ENCODE assay signal across 30 cellular contexts in genomic region chr16:31440511-31441184, GRCh38. TPM values are rescaled to one million over a fixed set of nuclear protein-coding genes. Genes with fewer than 3 reads are reported as not detected.
A peak's percentile ranks its signal among the peaks of the same experiment; 100 is the strongest.
DNase-seq lines count a peak whose midpoint lies in the region; ATAC-seq, FAIRE-seq and TF ChIP-seq lines count a peak whose summit lies in the region.
"Had no signal": no experiment of that assay in that cellular context is flagged by ENCODE, and none has a peak within 500 bp of the region (broad histone marks: within the 10 kb centered on the region; RNA-seq: fewer than 3 reads in every experiment).

No MANE protein-coding gene starts in this region.

- no peaks in the 10 kb centered on the region for H3K36me3 Mint-ChIP-seq in CD4-positive, alpha-beta T cell (ENCODE audit: low read depth)
- H3K36me3 Mint-ChIP-seq in HFFc6 (ENCODE audit: low read depth) (no peaks in the 10 kb centered on the region), osteocyte (ENCODE audit: unreplicated experiment) (no peaks in the 10 kb centered on the region)
- peaks cover 0 to 2% (median 0%) of the 10 kb centered on the region in 3 donors for H3K36me3 Mint-ChIP-seq in CD8-positive, alpha-beta memory T cell
- H3K36me3 Mint-ChIP-seq in activated T-helper 1 cell treated with anti-CD3 and anti-CD28 coated beads, Interleukin-12 subunit alpha, Interleukin-12 subunit beta, Interleukin-2, Interleukin-4 antibody, amounts not matched to agents 30 ng/mL and 10 ng/mL and 1 ng/mL, durations not matched to agents 14 hours and 24 hours and 36 hours (ENCODE audit: low read depth), result no peaks in the 10 kb centered on the region
- H3K36me3 Mint-ChIP-seq: naive thymus-derived CD4-positive, alpha-beta T cell; stimulated activated naive B cell treated with anti-CD40 and anti-IgM and Interleukin-4, amounts not matched to agents 10 μg/mL and 1 μg/mL and 100 μg/mL, for 72 hours had no signal

- TF ChIP-seq POLR2A in endothelial cell of umbilical vein (IDR thresholded peaks at IDR 0.05; ENCODE audit: low read depth, low read length), result no peak

- no peak overlapping the region for H3K4me2 ChIP-seq in endothelial cell of umbilical vein (ENCODE audit: insufficient read depth, low read length)

- H3K27ac Mint-ChIP-seq in CD4-positive, alpha-beta T cell, result no peak overlapping the region
- no peak overlapping the region for H3K27ac Mint-ChIP-seq in HFFc6
- H3K27ac Mint-ChIP-seq in osteocyte (ENCODE audit: unreplicated experiment), result no peak overlapping the region
- H3K27ac Mint-ChIP-seq in CD8-positive, alpha-beta memory T cell, result peak overlapping the region in 1 of 8 donors; percentile 2
- H3K27ac Mint-ChIP-seq in activated T-helper 1 cell treated with anti-CD3 and anti-CD28 coated beads, Interleukin-12 subunit alpha, Interleukin-12 subunit beta, Interleukin-2, Interleukin-4 antibody, amounts not matched to agents 30 ng/mL and 10 ng/mL and 1 ng/mL, durations not matched to agents 14 hours and 24 hours and 36 hours, result no peak overlapping the region
- H3K27ac Mint-ChIP-seq: activated CD4-positive, alpha-beta memory T cell treated with anti-CD3 and anti-CD28 coated beads, Interleukin-2, amount 10 ng/mL, durations not matched to agents 7 days and 5 days; CD4-positive, alpha-beta memory T cell; stimulated activated naive B cell treated with anti-CD40 and anti-IgM and Interleukin-4, amounts not matched to agents 10 μg/mL and 1 μg/mL and 100 μg/mL, for 72 hours had no signal

- CTCF ChIA-PET in CD4-positive, alpha-beta T cell (lab: Charles Lee), result interaction anchor here (0.9 to 1.2 kb wide), 2 partner anchors 15 to 299 kb away, joined by 3 read pairs; no protein-coding TSS in a partner anchor
- CTCF ChIA-PET in endothelial cell of umbilical vein (lab: Charles Lee), result interaction anchor here (1.2 to 2.4 kb wide), 3 partner anchors 10 to 456 kb away, joined by 3 to 7 read pairs (median 6); no protein-coding TSS in a partner anchor
- CTCF ChIA-PET in CD8-positive, alpha-beta memory T cell (lab: Charles Lee), result interaction anchor here (1.6 to 3.3 kb wide), 3 partner anchors 9 to 458 kb away, joined by 3 to 17 read pairs (median 3); no protein-coding TSS in a partner anchor

- POLR2A ChIA-PET in CD4-positive, alpha-beta T cell (lab: Charles Lee), result no interaction called here
- POLR2A ChIA-PET in endothelial cell of umbilical vein (lab: Charles Lee), result no interaction called here
- POLR2A ChIA-PET in CD8-positive, alpha-beta memory T cell (lab: Charles Lee), result no interaction called here

- intact Hi-C loops in CD4-positive, alpha-beta T cell (cut with DNase I, micrococcal nuclease), result loop anchor here (5.0 to 10.0 kb wide), 2 partner anchors 236 to 238 kb away; partner anchors contain the start of gene PYCARD (in 2 of the 2)
- intact Hi-C loops in endothelial cell of umbilical vein (cut with micrococcal nuclease), result loop anchor here (1.0 to 5.0 kb wide), 3 partner anchors 257 to 427 kb away; partner anchors contain the start of gene KAT8
- intact Hi-C loops in activated T-helper 1 cell treated with anti-CD3 and anti-CD28 coated beads, Interleukin-12 subunit alpha, Interleukin-12 subunit beta, Interleukin-2, Interleukin-4 antibody, amounts not matched to agents 30 ng/mL and 10 ng/mL and 1 ng/mL, durations not matched to agents 14 hours and 24 hours and 36 hours (cut with micrococcal nuclease), result loop anchor here (5.0 to 10.0 kb wide), 5 partner anchors 223 to 486 kb away; partner anchors contain the start of genes KAT8, PYDC1, SETD1A and VKORC1
- intact Hi-C loops in ascending aorta (cut with DNase I), result loop anchor here (5.0 to 10.0 kb wide), 2 partner anchors 258 to 346 kb away; partner anchors contain the start of genes FUS and VKORC1

- no peaks in the 10 kb centered on the region for H3K9me3 Mint-ChIP-seq in CD4-positive, alpha-beta T cell
- H3K9me3 Mint-ChIP-seq in HFFc6 (no peaks in the 10 kb centered on the region), osteocyte (ENCODE audit: unreplicated experiment) (no peaks in the 10 kb centered on the region)
- H3K9me3 Mint-ChIP-seq in CD8-positive, alpha-beta memory T cell, result no peaks in the 10 kb centered on the region
- no peaks in the 10 kb centered on the region for H3K9me3 Mint-ChIP-seq in activated T-helper 1 cell treated with anti-CD3 and anti-CD28 coated beads, Interleukin-12 subunit alpha, Interleukin-12 subunit beta, Interleukin-2, Interleukin-4 antibody, amounts not matched to agents 30 ng/mL and 10 ng/mL and 1 ng/mL, durations not matched to agents 14 hours and 24 hours and 36 hours
- H3K9me3 Mint-ChIP-seq: activated CD4-positive, alpha-beta memory T cell treated with anti-CD3 and anti-CD28 coated beads, Interleukin-2, amount 10 ng/mL, durations not matched to agents 7 days and 5 days; CD4-positive, alpha-beta memory T cell; naive thymus-derived CD4-positive, alpha-beta T cell; stimulated activated naive B cell treated with anti-CD40 and anti-IgM and Interleukin-4, amounts not matched to agents 10 μg/mL and 1 μg/mL and 100 μg/mL, for 72 hours had no signal

- no peaks in the 10 kb centered on the region for H3K27me3 Mint-ChIP-seq in CD4-positive, alpha-beta T cell
- peaks cover 9% of the 10 kb centered on the region; the same call in 1 of the 2 replicates for H3K27me3 Mint-ChIP-seq in HFFc6 (ENCODE audit: insufficient read depth)
- no peaks in the 10 kb centered on the region for H3K27me3 Mint-ChIP-seq in osteocyte (ENCODE audit: unreplicated experiment)
- H3K27me3 Mint-ChIP-seq in CD8-positive, alpha-beta memory T cell, result peaks cover 0 to 3% of the 10 kb centered on the region in 2 donors
- H3K27me3 Mint-ChIP-seq in activated T-helper 1 cell treated with anti-CD3 and anti-CD28 coated beads, Interleukin-12 subunit alpha, Interleukin-12 subunit beta, Interleukin-2, Interleukin-4 antibody, amounts not matched to agents 30 ng/mL and 10 ng/mL and 1 ng/mL, durations not matched to agents 14 hours and 24 hours and 36 hours (ENCODE audit: insufficient read depth), result peaks cover 9% of the 10 kb centered on the region
- H3K27me3 Mint-ChIP-seq: activated CD4-positive, alpha-beta memory T cell treated with anti-CD3 and anti-CD28 coated beads, Interleukin-2, amount 10 ng/mL, durations not matched to agents 7 days and 5 days had no signal

- peaks cover 10% of the 10 kb centered on the region for H3K4me1 Mint-ChIP-seq in CD4-positive, alpha-beta T cell (ENCODE audit: low read depth)
- H3K4me1 Mint-ChIP-seq in HFFc6 (ENCODE audit: low read depth) (peaks cover 23% of the 10 kb centered on the region), osteocyte (ENCODE audit: unreplicated experiment) (peaks cover 10% of the 10 kb centered on the region)
- peaks cover 12 to 19% (median 18%) of the 10 kb centered on the region in 3 donors for H3K4me1 Mint-ChIP-seq in CD8-positive, alpha-beta memory T cell
- peaks cover 19% of the 10 kb centered on the region for H3K4me1 Mint-ChIP-seq in activated T-helper 1 cell treated with anti-CD3 and anti-CD28 coated beads, Interleukin-12 subunit alpha, Interleukin-12 subunit beta, Interleukin-2, Interleukin-4 antibody, amounts not matched to agents 30 ng/mL and 10 ng/mL and 1 ng/mL, durations not matched to agents 14 hours and 24 hours and 36 hours (ENCODE audit: low read depth)

- no peak overlapping the region for H3K9ac ChIP-seq in endothelial cell of umbilical vein (replicated peaks; ENCODE audit: extremely low read depth, insufficient read depth, low read length)
- H3K9ac ChIP-seq: parathyroid adenoma had no signal

- BruUV-seq in endothelial cell of umbilical vein (replicated peaks; lab: Mats Ljungman, UMichigan), result no TSS peak

- H3K79me2 ChIP-seq in endothelial cell of umbilical vein (ENCODE audit: control insufficient read depth, insufficient read depth, low read length), result no peaks in the 10 kb centered on the region

- H3K9me3 ChIP-seq in CD4-positive, alpha-beta T cell (ENCODE audit: control insufficient read depth, low read length), result no peaks in the 10 kb centered on the region
- H3K9me3 ChIP-seq in endothelial cell of umbilical vein (replicated peaks; ENCODE audit: control insufficient read depth, insufficient read depth, low read length) (no peaks in the 10 kb centered on the region), ascending aorta (no peaks in the 10 kb centered on the region)
- no peaks in the 10 kb centered on the region for H3K9me3 ChIP-seq in CD8-positive, alpha-beta memory T cell (ENCODE audit: low read length)
- H3K9me3 ChIP-seq: thyroid gland had no signal

- no peaks in the 10 kb centered on the region for H3K4me1 ChIP-seq in endothelial cell of umbilical vein (ENCODE audit: control insufficient read depth, extremely low read depth, insufficient read depth, low read length)
- H3K4me1 ChIP-seq in CD8-positive, alpha-beta memory T cell (ENCODE audit: insufficient read depth, low read length), result no peaks in the 10 kb centered on the region
- H3K4me1 ChIP-seq in ascending aorta, result no peaks in the 10 kb centered on the region
- H3K4me1 ChIP-seq: parathyroid adenoma had no signal

- no peaks in the 10 kb centered on the region for H4K20me1 ChIP-seq in endothelial cell of umbilical vein (replicated peaks; ENCODE audit: control insufficient read depth, extremely low read depth, insufficient read depth, low read length)

- no peaks in the 10 kb centered on the region for H3K9me1 ChIP-seq in endothelial cell of umbilical vein (replicated peaks; ENCODE audit: control insufficient read depth, extremely low read depth, insufficient read depth, low read length)

- no peak for TF ChIP-seq CTCF in CD4-positive, alpha-beta T cell (IDR thresholded peaks at IDR 0.05)
- TF ChIP-seq CTCF in HFFc6 (IDR thresholded peaks at IDR 0.05) (no peak), endothelial cell of umbilical vein (IDR thresholded peaks at IDR 0.05; ENCODE audit: extremely low read depth in 1 of 2, insufficient read depth in 1 of 2, low read depth in 1 of 2, low read length in 2 of 2) (no peak), osteocyte (IDR thresholded peaks at IDR 0.05) (no peak), ascending aorta (IDR thresholded peaks at IDR 0.05) (no peak)

- peak overlapping the region; percentile 1 for H3K4me3 Mint-ChIP-seq in CD4-positive, alpha-beta T cell
- H3K4me3 Mint-ChIP-seq in HFFc6 (no peak overlapping the region), osteocyte (ENCODE audit: unreplicated experiment) (peak overlapping the region; percentile 69)
- peak overlapping the region in 3 of 7 donors; percentile 34 to 84 (median 40) for H3K4me3 Mint-ChIP-seq in CD8-positive, alpha-beta memory T cell
- H3K4me3 Mint-ChIP-seq in activated T-helper 1 cell treated with anti-CD3 and anti-CD28 coated beads, Interleukin-12 subunit alpha, Interleukin-12 subunit beta, Interleukin-2, Interleukin-4 antibody, amounts not matched to agents 30 ng/mL and 10 ng/mL and 1 ng/mL, durations not matched to agents 14 hours and 24 hours and 36 hours, result no peak overlapping the region
- H3K4me3 Mint-ChIP-seq: activated CD4-positive, alpha-beta memory T cell treated with anti-CD3 and anti-CD28 coated beads, Interleukin-2, amount 10 ng/mL, durations not matched to agents 7 days and 5 days had no signal

- ATAC-seq in CD4-positive, alpha-beta T cell (ENCODE audit: poor library complexity), result no peak
- ATAC-seq: activated CD4-positive, CD25-positive, alpha-beta regulatory T cell treated with anti-CD3 and anti-CD28 coated beads, Interleukin-2, amount 50 U/mL, for 24 hours; esophagus mucosa; left cardiac atrium; naive thymus-derived CD4-positive, alpha-beta T cell; stimulated activated naive B cell treated with anti-CD40 and anti-IgM and Interleukin-4, amounts not matched to agents 10 μg/mL and 1 μg/mL and 100 μg/mL, for 72 hours had no signal

- H3K4me3 ChIP-seq in endothelial cell of umbilical vein (replicated peaks in 1 of 3; ENCODE audit: insufficient read depth in 1 of 3, low read depth in 1 of 3, low read length in 3 of 3) (no peak overlapping the region), ascending aorta (no peak overlapping the region)
- no peak overlapping the region for H3K4me3 ChIP-seq in CD8-positive, alpha-beta memory T cell (ENCODE audit: low read length)
- H3K4me3 ChIP-seq: skin epidermis, thyroid gland had no signal

- H3K27me3 ChIP-seq in CD4-positive, alpha-beta T cell (ENCODE audit: control insufficient read depth, insufficient read depth, low read length), result no peaks in the 10 kb centered on the region
- H3K27me3 ChIP-seq in endothelial cell of umbilical vein (ENCODE audit: control insufficient read depth in 2 of 2, insufficient read depth in 2 of 2, low read length in 2 of 2), result peaks cover 3 to 11% of the 10 kb centered on the region in 2 experiments
- H3K27me3 ChIP-seq in CD8-positive, alpha-beta memory T cell (ENCODE audit: insufficient read depth, low read length, poor library complexity, severe bottlenecking), result no peaks in the 10 kb centered on the region
- H3K27me3 ChIP-seq in ascending aorta, result no peaks in the 10 kb centered on the region
- H3K27me3 ChIP-seq: thyroid gland had no signal

- H2AFZ ChIP-seq in endothelial cell of umbilical vein (ENCODE audit: low read depth, low read length), result no peak overlapping the region
- H2AFZ ChIP-seq: parathyroid adenoma had no signal

- DNase-seq in CD4-positive, alpha-beta T cell, result no peak
- DNase-seq in HFFc6 (peak; percentile 18), endothelial cell of umbilical vein (ENCODE audit: low read depth, low spot score) (no peak), osteocyte (ENCODE audit: extremely low spot score, unreplicated experiment) (no peak), cerebellar cortex (ENCODE audit: low spot score) (no peak), ascending aorta (ENCODE audit: low spot score in 2 of 2) (no peak)
- DNase-seq in CD8-positive, alpha-beta memory T cell, result no peak
- no peak for DNase-seq in activated T-helper 1 cell treated with anti-CD3 and anti-CD28 coated beads, Interleukin-12 subunit alpha, Interleukin-12 subunit beta, Interleukin-2, Interleukin-4 antibody, amounts not matched to agents 30 ng/mL and 10 ng/mL and 1 ng/mL, durations not matched to agents 14 hours and 24 hours and 36 hours (ENCODE audit: low spot score)
- DNase-seq: activated CD4-positive, alpha-beta memory T cell treated with anti-CD3 and anti-CD28 coated beads, Interleukin-2, amount 10 ng/mL, durations not matched to agents 7 days and 5 days; activated gamma-delta T cell treated with Interleukin-2 at 50 U/mL for 16 hours; amniotic stem cell; CD4-positive, alpha-beta memory T cell; GF-D8; glutamatergic neuron; HCEC 1CT; KG1; left cardiac atrium; mesendoderm; naive thymus-derived CD4-positive, alpha-beta T cell; NCI-H146; NCI-H2171 treated with DMSO at 0.1 percent for 48 hours; NCI-H526 treated with DMSO at 0.1 percent for 48 hours; stimulated activated naive B cell treated with anti-CD40 and anti-IgM and Interleukin-4, amounts not matched to agents 10 μg/mL and 1 μg/mL and 100 μg/mL, for 72 hours; thyroid gland had no signal

- peak; percentile 15 for FAIRE-seq in endothelial cell of umbilical vein (lab: Jason Lieb, UNC)

- no peak overlapping the region for H3K27ac ChIP-seq in CD4-positive, alpha-beta T cell (ENCODE audit: low read depth, low read length)
- H3K27ac ChIP-seq in endothelial cell of umbilical vein (ENCODE audit: insufficient read depth, low read depth, low read length) (no peak overlapping the region), ascending aorta (no peak overlapping the region)
- no peak overlapping the region for H3K27ac ChIP-seq in CD8-positive, alpha-beta memory T cell (ENCODE audit: low read depth, low read length)
- H3K27ac ChIP-seq: parathyroid adenoma, RWPE1, thyroid gland had no signal

- H3K36me3 ChIP-seq in endothelial cell of umbilical vein (ENCODE audit: control insufficient read depth in 2 of 2, extremely low read depth in 1 of 2, insufficient read depth in 2 of 2, low read length in 2 of 2) (no peaks in the 10 kb centered on the region), ascending aorta (no peaks in the 10 kb centered on the region)
- no peaks in the 10 kb centered on the region for H3K36me3 ChIP-seq in CD8-positive, alpha-beta memory T cell (ENCODE audit: insufficient read depth, low read length)
- H3K36me3 ChIP-seq: thyroid gland had no signal

- dilution Hi-C loops in endothelial cell of umbilical vein (cut with MboI; ENCODE audit: extremely low pct_ligation_motif_present, low sequenced_read_pairs), result no loop called here

RNA-seq across cellular contexts. Expression of gene ZNF843, which starts 1.9 kb away (rescaled TPM):
- under 1 TPM in 1 of 2 experiments, not detected in 1; 0.16 TPM for total RNA-seq in CD4-positive, alpha-beta T cell
- total RNA-seq in HFFc6 (2021; fragmentation: NEBNext Ultra II Directional; extraction: Animal tissue kit (Norgen Biotek cat#: 25700)), result under 1 TPM; 0.14 to 0.47 (median 0.23) TPM
- total RNA-seq in endothelial cell of umbilical vein (0.16 and 0.24 TPM in 2 replicates), osteocyte (2.9 and 3.2 TPM in 2 replicates), ascending aorta (11.7 TPM)
- 0.14 and 0.41 TPM in 2 replicates for polyA plus RNA-seq in endothelial cell of umbilical vein
- 0.10 and 0.16 TPM in 2 replicates for polyA plus RNA-seq in endothelial cell of umbilical vein (2011; cell fraction: cytosol; rRNA removed)
- polyA plus RNA-seq in endothelial cell of umbilical vein (2011; cell fraction: nucleus; rRNA removed), result 0.14 TPM in 1 of 2 replicates, not detected in the other
- 0.27 and 0.31 TPM in 2 replicates for polyA plus RNA-seq in endothelial cell of umbilical vein (2012)
- polyA minus RNA-seq in endothelial cell of umbilical vein, result 0.21 and 0.44 TPM in 2 replicates
- polyA minus RNA-seq in endothelial cell of umbilical vein (2011; cell fraction: cytosol; rRNA and poly(A)+ RNA removed), result not detected
- not detected in 2 replicates for polyA minus RNA-seq in endothelial cell of umbilical vein (2011; cell fraction: nucleus; rRNA and poly(A)+ RNA removed)
- total RNA-seq in CD8-positive, alpha-beta memory T cell, result under 1 TPM; 0.11 to 0.18 TPM
- polyA plus RNA-seq in CD8-positive, alpha-beta memory T cell, result 0.23 TPM
- total RNA-seq in activated T-helper 1 cell treated with anti-CD3 and anti-CD28 coated beads, Interleukin-12 subunit alpha, Interleukin-12 subunit beta, Interleukin-2, Interleukin-4 antibody, amounts not matched to agents 30 ng/mL and 10 ng/mL and 1 ng/mL, durations not matched to agents 14 hours and 24 hours and 36 hours, result 0.21 and 0.22 TPM in 2 replicates
- total RNA-seq: HT1080 had no signal
- polyA plus RNA-seq: CD4-positive, alpha-beta memory T cell had no signal

RNA-seq across cellular contexts. Expression of gene COX6A2, which starts 12.5 kb away (rescaled TPM):
- not detected for total RNA-seq in CD4-positive, alpha-beta T cell
- not detected for total RNA-seq in HFFc6 (2021; fragmentation: NEBNext Ultra II Directional; extraction: Animal tissue kit (Norgen Biotek cat#: 25700))
- total RNA-seq in endothelial cell of umbilical vein, result not detected in 2 replicates
- not detected in 2 replicates for polyA plus RNA-seq in endothelial cell of umbilical vein
- polyA plus RNA-seq in endothelial cell of umbilical vein (2011; cell fraction: cytosol; rRNA removed), result not detected in 2 replicates
- not detected in 2 replicates for polyA plus RNA-seq in endothelial cell of umbilical vein (2011; cell fraction: nucleus; rRNA removed)
- not detected in 2 replicates for polyA plus RNA-seq in endothelial cell of umbilical vein (2012)
- polyA minus RNA-seq in endothelial cell of umbilical vein, result not detected in 2 replicates
- polyA minus RNA-seq in endothelial cell of umbilical vein (2011; cell fraction: cytosol; rRNA and poly(A)+ RNA removed), result not detected
- not detected in 2 replicates for polyA minus RNA-seq in endothelial cell of umbilical vein (2011; cell fraction: nucleus; rRNA and poly(A)+ RNA removed)
- total RNA-seq in osteocyte, result not detected in 2 replicates
- not detected for total RNA-seq in CD8-positive, alpha-beta memory T cell
- polyA plus RNA-seq in CD8-positive, alpha-beta memory T cell, result not detected
- not detected in 2 replicates for total RNA-seq in activated T-helper 1 cell treated with anti-CD3 and anti-CD28 coated beads, Interleukin-12 subunit alpha, Interleukin-12 subunit beta, Interleukin-2, Interleukin-4 antibody, amounts not matched to agents 30 ng/mL and 10 ng/mL and 1 ng/mL, durations not matched to agents 14 hours and 24 hours and 36 hours
- not detected for total RNA-seq in ascending aorta
- total RNA-seq: activated CD4-positive, alpha-beta memory T cell treated with anti-CD3 and anti-CD28 coated beads, Interleukin-2, amount 10 ng/mL, durations not matched to agents 7 days and 5 days; CD4-positive, alpha-beta memory T cell; HT1080; naive thymus-derived CD4-positive, alpha-beta T cell; thyroid gland had no signal
- polyA plus RNA-seq: CD4-positive, alpha-beta memory T cell; naive thymus-derived CD4-positive, alpha-beta T cell had no signal

RNA-seq across cellular contexts. Expression of gene ARMC5, which starts 18.7 kb away (rescaled TPM):
- 10 to 100 TPM in 1 of 2 experiments, 1 to 10 TPM in 1; 8.5 to 10.8 TPM for total RNA-seq in CD4-positive, alpha-beta T cell
- total RNA-seq in HFFc6 (2021; fragmentation: NEBNext Ultra II Directional; extraction: Animal tissue kit (Norgen Biotek cat#: 25700)), result 10 to 100 TPM in 2 of 6 experiments, 1 to 10 TPM in 4; 7.6 to 11.8 (median 9.3) TPM
- total RNA-seq in endothelial cell of umbilical vein (17.3 and 17.9 TPM in 2 replicates), osteocyte (12.3 and 12.8 TPM in 2 replicates), ascending aorta (10.0 TPM)
- polyA plus RNA-seq in endothelial cell of umbilical vein, result 17.3 and 18.8 TPM in 2 replicates
- 6.8 and 11.3 TPM in 2 replicates for polyA plus RNA-seq in endothelial cell of umbilical vein (2011; cell fraction: cytosol; rRNA removed)
- 26.1 and 28.4 TPM in 2 replicates for polyA plus RNA-seq in endothelial cell of umbilical vein (2011; cell fraction: nucleus; rRNA removed)
- 8.8 and 10.3 TPM in 2 replicates for polyA plus RNA-seq in endothelial cell of umbilical vein (2012)
- polyA minus RNA-seq in endothelial cell of umbilical vein, result 9.6 and 13.0 TPM in 2 replicates
- polyA minus RNA-seq in endothelial cell of umbilical vein (2011; cell fraction: cytosol; rRNA and poly(A)+ RNA removed), result 7.6 TPM
- polyA minus RNA-seq in endothelial cell of umbilical vein (2011; cell fraction: nucleus; rRNA and poly(A)+ RNA removed), result 9.5 and 15.0 TPM in 2 replicates
- 10 to 100 TPM; 14.3 to 15.9 TPM for total RNA-seq in CD8-positive, alpha-beta memory T cell
- 9.8 TPM for polyA plus RNA-seq in CD8-positive, alpha-beta memory T cell
- 11.2 and 12.7 TPM in 2 replicates for total RNA-seq in activated T-helper 1 cell treated with anti-CD3 and anti-CD28 coated beads, Interleukin-12 subunit alpha, Interleukin-12 subunit beta, Interleukin-2, Interleukin-4 antibody, amounts not matched to agents 30 ng/mL and 10 ng/mL and 1 ng/mL, durations not matched to agents 14 hours and 24 hours and 36 hours

RNA-seq across cellular contexts. Expression of gene TGFB1I1, which starts 31.3 kb away (rescaled TPM):
- under 1 TPM; 0.36 to 0.42 TPM for total RNA-seq in CD4-positive, alpha-beta T cell
- total RNA-seq in HFFc6 (2021; fragmentation: NEBNext Ultra II Directional; extraction: Animal tissue kit (Norgen Biotek cat#: 25700)), result 100 to 1,000 TPM; 163 to 209 (median 191) TPM
- total RNA-seq in endothelial cell of umbilical vein (115 and 123 TPM in 2 replicates), osteocyte (112 and 120 TPM in 2 replicates), ascending aorta (325 TPM)
- polyA plus RNA-seq in endothelial cell of umbilical vein, result 73.3 and 73.7 TPM in 2 replicates
- polyA plus RNA-seq in endothelial cell of umbilical vein (2011; cell fraction: cytosol; rRNA removed), result 75.0 and 81.6 TPM in 2 replicates
- 141 and 151 TPM in 2 replicates for polyA plus RNA-seq in endothelial cell of umbilical vein (2011; cell fraction: nucleus; rRNA removed)
- 72.1 and 74.0 TPM in 2 replicates for polyA plus RNA-seq in endothelial cell of umbilical vein (2012)
- 27.0 and 31.3 TPM in 2 replicates for polyA minus RNA-seq in endothelial cell of umbilical vein
- 14.0 TPM for polyA minus RNA-seq in endothelial cell of umbilical vein (2011; cell fraction: cytosol; rRNA and poly(A)+ RNA removed)
- polyA minus RNA-seq in endothelial cell of umbilical vein (2011; cell fraction: nucleus; rRNA and poly(A)+ RNA removed), result 36.3 and 39.4 TPM in 2 replicates
- 1 to 10 TPM in 1 of 2 experiments, under 1 TPM in 1; 0.59 to 1.1 TPM for total RNA-seq in CD8-positive, alpha-beta memory T cell
- not detected for polyA plus RNA-seq in CD8-positive, alpha-beta memory T cell
- 0.78 and 1.2 TPM in 2 replicates for total RNA-seq in activated T-helper 1 cell treated with anti-CD3 and anti-CD28 coated beads, Interleukin-12 subunit alpha, Interleukin-12 subunit beta, Interleukin-2, Interleukin-4 antibody, amounts not matched to agents 30 ng/mL and 10 ng/mL and 1 ng/mL, durations not matched to agents 14 hours and 24 hours and 36 hours

RNA-seq across cellular contexts. Expression of gene SLC5A2, which starts 42.3 kb away (rescaled TPM):
- total RNA-seq in CD4-positive, alpha-beta T cell, result 1 to 10 TPM; 4.1 to 5.3 TPM
- total RNA-seq in HFFc6 (2021; fragmentation: NEBNext Ultra II Directional; extraction: Animal tissue kit (Norgen Biotek cat#: 25700)), result under 1 TPM in 2 of 6 experiments, not detected in 4; 0.19 to 0.21 TPM
- total RNA-seq in endothelial cell of umbilical vein, result not detected in 2 replicates
- 0.03 TPM in 1 of 2 replicates, not detected in the other for polyA plus RNA-seq in endothelial cell of umbilical vein
- polyA plus RNA-seq in endothelial cell of umbilical vein (2011; cell fraction: cytosol; rRNA removed), result not detected in 2 replicates
- polyA plus RNA-seq in endothelial cell of umbilical vein (2011; cell fraction: nucleus; rRNA removed), result 0.04 TPM in 1 of 2 replicates, not detected in the other
- polyA plus RNA-seq in endothelial cell of umbilical vein (2012), result 0.23 and 5.9 TPM in 2 replicates
- 0.27 TPM in 1 of 2 replicates, not detected in the other for polyA minus RNA-seq in endothelial cell of umbilical vein
- polyA minus RNA-seq in endothelial cell of umbilical vein (2011; cell fraction: cytosol; rRNA and poly(A)+ RNA removed), result not detected
- not detected in 2 replicates for polyA minus RNA-seq in endothelial cell of umbilical vein (2011; cell fraction: nucleus; rRNA and poly(A)+ RNA removed)
- total RNA-seq in osteocyte, result not detected in 2 replicates
- under 1 TPM in 1 of 2 experiments, not detected in 1; 0.24 TPM for total RNA-seq in CD8-positive, alpha-beta memory T cell
- polyA plus RNA-seq in CD8-positive, alpha-beta memory T cell, result 2.0 TPM
- not detected in 2 replicates for total RNA-seq in activated T-helper 1 cell treated with anti-CD3 and anti-CD28 coated beads, Interleukin-12 subunit alpha, Interleukin-12 subunit beta, Interleukin-2, Interleukin-4 antibody, amounts not matched to agents 30 ng/mL and 10 ng/mL and 1 ng/mL, durations not matched to agents 14 hours and 24 hours and 36 hours
- total RNA-seq in ascending aorta, result 0.53 TPM
- total RNA-seq: HT1080, left cardiac atrium had no signal

Comparison
In these comparisons a context has a peak if more than half of its experiments do, and no peak if none do; other contexts are left out.
1. H3K4me3 Mint-ChIP-seq: peak in CD4-positive, alpha-beta T cell (single experiment) and osteocyte (single experiment); none in HFFc6 (single experiment) and activated T-helper 1 cell treated with anti-CD3 and anti-CD28 coated beads, Interleukin-12 subunit alpha, Interleukin-12 subunit beta, Interleukin-2, Interleukin-4 antibody, amounts not matched to agents 30 ng/mL and 10 ng/mL and 1 ng/mL, durations not matched to agents 14 hours and 24 hours and 36 hours (single experiment).